ENCODE assay signal across 19 cellular contexts in genomic region chr2:159984034-159984433, GRCh38.
"Had no signal": no experiment of that assay in that cellular context is flagged by ENCODE, and none has a peak within 500 bp of the region (broad histone marks: within the 10 kb centered on the region; RNA-seq: fewer than 3 reads in every experiment).

No MANE protein-coding gene starts in this region.

- H3K4me2 ChIP-seq: KMS-11, SK-N-SH had no signal

- DNase-seq: Kasumi-1, MM.1S, NCI-H1092 treated with DMSO at 0.1 percent for 48 hours, NCI-H1436, NCI-H187, NCI-H2029, NCI-H2081 treated with DMSO at 0.1 percent for 48 hours, NCI-H2171, NCI-H226, NCI-H446, NCI-H510A, NCI-H524 treated with DMSO at 0.1 percent for 48 hours, NCI-H69, NCI-H774, SHP77, SK-N-SH had no signal

- H3K9ac ChIP-seq: KMS-11, SK-N-SH had no signal

- H3K9me3 ChIP-seq: SK-N-SH had no signal

- H3K27ac ChIP-seq: HL-60, KMS-11 had no signal

- FAIRE-seq: HTR-8/SVneo had no signal
